In the genomic region with DNA sequence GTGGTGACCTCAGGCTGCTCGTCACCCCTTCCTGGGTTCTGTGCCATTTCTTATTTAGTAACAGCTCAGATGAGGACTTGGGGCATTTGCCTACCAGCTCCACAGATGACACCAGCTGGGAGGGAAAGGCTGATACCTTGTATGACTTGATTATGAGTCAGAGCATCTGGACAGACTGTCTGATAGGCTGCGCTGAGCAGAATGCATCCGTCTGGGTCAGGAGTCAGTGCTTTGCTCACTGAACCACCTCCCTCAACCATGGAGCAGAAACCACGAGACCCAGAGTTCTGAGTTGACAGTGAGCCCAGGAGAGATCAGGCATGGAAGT, we compare ENCODE assay signal across 1 cellular context.
TF ChIP-seq lines count a peak whose summit lies in the region.

No MANE protein-coding gene starts in this region.

TF ChIP-seq in GM23338, 12 proteins besides CTCF, POLR2A, EP300 and RAD21 (continued from another document):
- TF ChIP-seq EZH2 (IDR thresholded peaks at IDR 0.05; ENCODE audit: low read depth, unreplicated experiment) (no peak), NANOG (IDR thresholded peaks at IDR 0.05; ENCODE audit: borderline replicate concordance) (no peak), STAT1 (IDR thresholded peaks at IDR 0.05; ENCODE audit: unreplicated experiment) (no peak)
- TF ChIP-seq, protein P1, sequence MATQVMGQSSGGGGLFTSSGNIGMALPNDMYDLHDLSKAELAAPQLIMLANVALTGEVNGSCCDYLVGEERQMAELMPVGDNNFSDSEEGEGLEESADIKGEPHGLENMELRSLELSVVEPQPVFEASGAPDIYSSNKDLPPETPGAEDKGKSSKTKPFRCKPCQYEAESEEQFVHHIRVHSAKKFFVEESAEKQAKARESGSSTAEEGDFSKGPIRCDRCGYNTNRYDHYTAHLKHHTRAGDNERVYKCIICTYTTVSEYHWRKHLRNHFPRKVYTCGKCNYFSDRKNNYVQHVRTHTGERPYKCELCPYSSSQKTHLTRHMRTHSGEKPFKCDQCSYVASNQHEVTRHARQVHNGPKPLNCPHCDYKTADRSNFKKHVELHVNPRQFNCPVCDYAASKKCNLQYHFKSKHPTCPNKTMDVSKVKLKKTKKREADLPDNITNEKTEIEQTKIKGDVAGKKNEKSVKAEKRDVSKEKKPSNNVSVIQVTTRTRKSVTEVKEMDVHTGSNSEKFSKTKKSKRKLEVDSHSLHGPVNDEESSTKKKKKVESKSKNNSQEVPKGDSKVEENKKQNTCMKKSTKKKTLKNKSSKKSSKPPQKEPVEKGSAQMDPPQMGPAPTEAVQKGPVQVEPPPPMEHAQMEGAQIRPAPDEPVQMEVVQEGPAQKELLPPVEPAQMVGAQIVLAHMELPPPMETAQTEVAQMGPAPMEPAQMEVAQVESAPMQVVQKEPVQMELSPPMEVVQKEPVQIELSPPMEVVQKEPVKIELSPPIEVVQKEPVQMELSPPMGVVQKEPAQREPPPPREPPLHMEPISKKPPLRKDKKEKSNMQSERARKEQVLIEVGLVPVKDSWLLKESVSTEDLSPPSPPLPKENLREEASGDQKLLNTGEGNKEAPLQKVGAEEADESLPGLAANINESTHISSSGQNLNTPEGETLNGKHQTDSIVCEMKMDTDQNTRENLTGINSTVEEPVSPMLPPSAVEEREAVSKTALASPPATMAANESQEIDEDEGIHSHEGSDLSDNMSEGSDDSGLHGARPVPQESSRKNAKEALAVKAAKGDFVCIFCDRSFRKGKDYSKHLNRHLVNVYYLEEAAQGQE (IDR thresholded peaks at IDR 0.05; ENCODE audit: unreplicated experiment), result no peak
